In the genomic region with DNA sequence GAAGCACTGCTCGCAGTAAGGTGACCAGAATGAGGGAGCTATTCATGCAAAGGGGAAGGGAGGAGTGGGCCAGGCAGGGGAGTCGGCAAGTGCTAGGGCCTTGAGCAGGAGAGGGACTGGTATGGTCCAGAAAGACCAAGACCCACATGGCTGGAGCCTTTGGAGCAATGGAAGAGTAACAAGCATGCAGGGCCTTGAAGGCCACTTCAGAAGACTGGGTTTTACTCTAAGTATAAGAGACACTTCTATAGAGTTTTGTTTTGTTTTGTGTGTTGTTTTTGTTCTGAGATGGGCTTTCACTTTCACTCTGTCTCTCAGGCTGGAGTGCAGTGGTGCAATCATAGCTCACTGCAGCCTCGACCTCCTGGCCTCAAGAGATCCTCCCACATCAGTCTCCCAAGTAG, we compare ENCODE assay signal across 8 cellular contexts.
DNase-seq lines count a peak whose midpoint lies in the region; ATAC-seq and TF ChIP-seq lines count a peak whose summit lies in the region.

No MANE protein-coding gene starts in this region.

- H3K27ac ChIP-seq in DND-41 (ENCODE audit: low read length) = no peak overlapping the region

- peaks cover 4% of the 10 kb centered on the region; the same call in 1 of the 2 replicates for H3K4me1 ChIP-seq in DND-41 (ENCODE audit: insufficient read depth, low read length)

- no peaks in the 10 kb centered on the region for H4K20me1 ChIP-seq in DND-41 (ENCODE audit: insufficient read depth, low read length)

- H3K27me3 ChIP-seq in DND-41 (ENCODE audit: insufficient read depth, low read length, poor library complexity) = no peaks in the 10 kb centered on the region

- H3K36me3 ChIP-seq in DND-41 (ENCODE audit: insufficient read depth, low read length) = no peaks in the 10 kb centered on the region

- no peak overlapping the region for H3K4me3 ChIP-seq in DND-41 (ENCODE audit: low read depth in 1 of 2, low read length in 2 of 2)
- peak overlapping the region in 1 of 2 donors; percentile 10 for H3K4me3 ChIP-seq in foreskin fibroblast (ENCODE audit: low read depth in 1 of 2, low read length in 2 of 2)

- no peak overlapping the region for H3K9ac ChIP-seq in DND-41 (ENCODE audit: low read depth, low read length)

- no peaks in the 10 kb centered on the region for H3K79me2 ChIP-seq in DND-41 (ENCODE audit: insufficient read depth, low read length)

- H2AFZ ChIP-seq in DND-41 (ENCODE audit: low read depth, low read length) = peak overlapping the region; percentile 69

- TF ChIP-seq CTCF in DND-41 (IDR thresholded peaks at IDR 0.05; ENCODE audit: borderline replicate concordance, extremely low read depth, low read length, poor library complexity, severe bottlenecking) (no peak), foreskin fibroblast (IDR thresholded peaks at IDR 0.05; ENCODE audit: low read depth, low read length) (no peak)

- no peaks in the 10 kb centered on the region for H3K9me3 ChIP-seq in DND-41 (ENCODE audit: insufficient read depth, low read length, severe bottlenecking)

- peak overlapping the region; percentile 39 for H3K4me2 ChIP-seq in DND-41 (ENCODE audit: insufficient read depth, low read length)

- DNase-seq in DND-41 = no peak
- peak; percentile 32 for DNase-seq in amniotic epithelial cell (ENCODE audit: low read depth)
- DNase-seq in AG08396 (ENCODE audit: low spot score) = no peak
- no peak for DNase-seq in foreskin fibroblast
- DNase-seq in GOT3 (lab: John Stamatoyannopoulos, UW) = no peak
- DNase-seq in iPS-NIHi11 (ENCODE audit: low spot score) = no peak

- ATAC-seq in DND-41 (ENCODE audit: insufficient read depth, low read depth) (peak; percentile 74), GM19452 (IDR thresholded peaks at IDR 0.05; ENCODE audit: unreplicated experiment) (peak; percentile 64), HG03354 (IDR thresholded peaks at IDR 0.05; ENCODE audit: poor library complexity, severe bottlenecking, unreplicated experiment) (peak; percentile 86)
